1 cellular context compared by ENCODE assay signal in genomic region chr5:171953860-171954701, GRCh38.
TF ChIP-seq lines count a peak whose summit lies in the region.

No MANE protein-coding gene starts in this region.

TF ChIP-seq in K562, 482 proteins besides CTCF, POLR2A, EP300 and RAD21 (continued from another document and continues in another):
- TF ChIP-seq ZBTB34 (CRISPR knock-in tag; IDR thresholded peaks at IDR 0.05) = no peak
- no peak for TF ChIP-seq YBX1 (IDR thresholded peaks at IDR 0.05)
- TF ChIP-seq PHB (CRISPR knock-in tag; IDR thresholded peaks at IDR 0.05) = no peak
- TF ChIP-seq NFXL1 (CRISPR knock-in tag; IDR thresholded peaks at IDR 0.05) = no peak
- TF ChIP-seq GTF2F1 (IDR thresholded peaks at IDR 0.05; ENCODE audit: low read depth, low read length) = no peak
- TF ChIP-seq MAFF (IDR thresholded peaks at IDR 0.05; ENCODE audit: low read length) = no peak
- no peak for TF ChIP-seq RBM25 (IDR thresholded peaks at IDR 0.05; ENCODE audit: low read depth, low read length, severe bottlenecking)
- TF ChIP-seq ZNF518B (CRISPR knock-in tag; IDR thresholded peaks at IDR 0.05) = no peak
- TF ChIP-seq HES1 (IDR thresholded peaks at IDR 0.05; ENCODE audit: low read depth) = no peak
- TF ChIP-seq PREB (CRISPR knock-in tag; IDR thresholded peaks at IDR 0.05) = no peak
- TF ChIP-seq NR2C1 (IDR thresholded peaks at IDR 0.05) = no peak; the same call in 1 of the 2 replicates
- TF ChIP-seq NR2C1 (tag; IDR thresholded peaks at IDR 0.05) = peak; percentile 73
- no peak for TF ChIP-seq KLF13 (tag; IDR thresholded peaks at IDR 0.05; ENCODE audit: borderline replicate concordance, low read depth)
- no peak for TF ChIP-seq ZNF785 (CRISPR knock-in tag; IDR thresholded peaks at IDR 0.05)
- TF ChIP-seq ZNF224 (CRISPR knock-in tag; IDR thresholded peaks at IDR 0.05) = no peak
- no peak for TF ChIP-seq ZNF324 (CRISPR knock-in tag; IDR thresholded peaks at IDR 0.05)
- peak; percentile 70; the same call in 1 of the 2 replicates for TF ChIP-seq KLF16 (IDR thresholded peaks at IDR 0.05)
- no peak for TF ChIP-seq BMI1 (IDR thresholded peaks at IDR 0.05; ENCODE audit: low read length)
- TF ChIP-seq DACH1 (IDR thresholded peaks at IDR 0.05; ENCODE audit: partially characterized antibody) = peak; percentile 29
- TF ChIP-seq POLR3G (IDR thresholded peaks at IDR 0.05; ENCODE audit: extremely low read depth, insufficient read length, insufficient replicate concordance) = no peak
- peak; percentile 74 for TF ChIP-seq MAFK (IDR thresholded peaks at IDR 0.05; ENCODE audit: low read length)
- TF ChIP-seq ZKSCAN3 (CRISPR knock-in tag; IDR thresholded peaks at IDR 0.05) = no peak
- TF ChIP-seq ZNF79 (CRISPR knock-in tag; IDR thresholded peaks at IDR 0.05; ENCODE audit: low read depth) = peak; percentile 58; the same call in 1 of the 2 replicates
- no peak for TF ChIP-seq SRSF7 (optimal IDR thresholded peaks at IDR 0.05; ENCODE audit: low read depth, low read length)
- TF ChIP-seq NFIX (CRISPR knock-in tag; IDR thresholded peaks at IDR 0.05; ENCODE audit: low read depth) = no peak
- no peak for TF ChIP-seq BDP1 (IDR thresholded peaks at IDR 0.05; ENCODE audit: insufficient read depth, insufficient read length)
- TF ChIP-seq MAZ (CRISPR knock-in tag; conservative IDR thresholded peaks at IDR 0.05 in 1 of 2, IDR thresholded peaks at IDR 0.05 in 1 of 2) = peak; percentile 44 to 45; a peak in 1 of 4 replicates
- TF ChIP-seq ZNF551 (CRISPR knock-in tag; IDR thresholded peaks at IDR 0.05) = no peak
- peak; percentile 92 for TF ChIP-seq DMBX1 (CRISPR knock-in tag; IDR thresholded peaks at IDR 0.05; ENCODE audit: borderline replicate concordance)
- no peak for TF ChIP-seq ZNF512 (tag; IDR thresholded peaks at IDR 0.05)
- no peak for TF ChIP-seq SFPQ (IDR thresholded peaks at IDR 0.05; ENCODE audit: low read depth, low read length)
- no peak for TF ChIP-seq ZC3H8 (IDR thresholded peaks at IDR 0.05)
- no peak for TF ChIP-seq SAFB2 (IDR thresholded peaks at IDR 0.05; ENCODE audit: borderline replicate concordance, low read depth, low read length, severe bottlenecking)
- peak; percentile 53; the same call in 1 of the 2 replicates for TF ChIP-seq C11orf30 (IDR thresholded peaks at IDR 0.05; ENCODE audit: low read depth)
- TF ChIP-seq ZNF354B (CRISPR knock-in tag; IDR thresholded peaks at IDR 0.05) = no peak
- peak; percentile 67; the same call in 1 of the 2 replicates for TF ChIP-seq ELF4 (CRISPR knock-in tag; IDR thresholded peaks at IDR 0.05)
- no peak for TF ChIP-seq PURB (CRISPR knock-in tag; IDR thresholded peaks at IDR 0.05; ENCODE audit: low read depth)
- TF ChIP-seq PCBP2 (IDR thresholded peaks at IDR 0.05; ENCODE audit: low read depth, low read length, poor library complexity, severe bottlenecking) = no peak
- TF ChIP-seq ZNF282 (CRISPR knock-in tag; IDR thresholded peaks at IDR 0.05) = no peak
- TF ChIP-seq ZNF174 (CRISPR knock-in tag; IDR thresholded peaks at IDR 0.05) = no peak
- TF ChIP-seq GMEB1 (CRISPR knock-in tag; IDR thresholded peaks at IDR 0.05) = no peak
- no peak for TF ChIP-seq HLTF (IDR thresholded peaks at IDR 0.05)
- peak; percentile 70; the same call in 1 of the 2 replicates for TF ChIP-seq RAD51 (IDR thresholded peaks at IDR 0.05; ENCODE audit: borderline replicate concordance, low read depth)
- TF ChIP-seq ZBTB9 (CRISPR knock-in tag; IDR thresholded peaks at IDR 0.05) = 0 out of 2 replicates have a peak, but pooled peaks have one; percentile 78
- TF ChIP-seq SMARCC2 (IDR thresholded peaks at IDR 0.05; ENCODE audit: low read depth) = 0 out of 2 replicates have a peak, but pooled peaks have one; percentile 50
- TF ChIP-seq HMG20B (CRISPR knock-in tag; IDR thresholded peaks at IDR 0.05) = no peak
- no peak for TF ChIP-seq SETDB1 (IDR thresholded peaks at IDR 0.05; ENCODE audit: low read length)
- no peak for TF ChIP-seq ZNF77 (CRISPR knock-in tag; IDR thresholded peaks at IDR 0.05)
- TF ChIP-seq TFE3 (CRISPR knock-in tag; IDR thresholded peaks at IDR 0.05) = peak; percentile 78
- no peak for TF ChIP-seq EZH2 (IDR thresholded peaks at IDR 0.05; ENCODE audit: borderline replicate concordance, low read depth, low read length)
- TF ChIP-seq KHSRP (IDR thresholded peaks at IDR 0.05) = no peak
- peak; percentile 95 for TF ChIP-seq ATF7 (IDR thresholded peaks at IDR 0.05)
- no peak for TF ChIP-seq CBFB (CRISPR knock-in tag; IDR thresholded peaks at IDR 0.05)
- TF ChIP-seq SIRT6 (IDR thresholded peaks at IDR 0.05; ENCODE audit: low read depth, low read length) = no peak
- TF ChIP-seq SRF (CRISPR knock-in tag; IDR thresholded peaks at IDR 0.05) = no peak
- no peak for TF ChIP-seq HOMEZ (CRISPR knock-in tag; IDR thresholded peaks at IDR 0.05)
- no peak for TF ChIP-seq GTF2A2 (tag; IDR thresholded peaks at IDR 0.05)
- TF ChIP-seq ARHGAP35 (IDR thresholded peaks at IDR 0.05; ENCODE audit: partially characterized antibody) = no peak
